Comparison of ENCODE assay signal across 8 cellular contexts in genomic region chr6:5302220-5302946, GRCh38. TPM values are rescaled to one million over a fixed set of nuclear protein-coding genes. Genes with fewer than 3 reads are reported as not detected.
DNase-seq lines count a peak whose midpoint lies in the region; ATAC-seq and TF ChIP-seq lines count a peak whose summit lies in the region.

No MANE protein-coding gene starts in this region.

- H3K27ac ChIP-seq in vagina, result no peak overlapping the region

- no peaks in the 10 kb centered on the region for H3K27me3 ChIP-seq in vagina

- H3K9me3 Mint-ChIP-seq in dendritic cell treated with granulocyte-macrophage colony-stimulating factor and Interleukin-4, amounts not matched to agents 40 ng/mL and 50 ng/mL, for 4 days, result no peaks in the 10 kb centered on the region
- no peaks in the 10 kb centered on the region for H3K9me3 Mint-ChIP-seq in type B pancreatic cell
- no peaks in the 10 kb centered on the region for H3K9me3 Mint-ChIP-seq in HFFc6

- no peak for TF ChIP-seq POLR2A in vagina (IDR thresholded peaks at IDR 0.05)

- H3K4me3 Mint-ChIP-seq in dendritic cell treated with granulocyte-macrophage colony-stimulating factor and Interleukin-4, amounts not matched to agents 40 ng/mL and 50 ng/mL, for 4 days, result no peak overlapping the region
- H3K4me3 Mint-ChIP-seq in type B pancreatic cell, result no peak overlapping the region
- H3K4me3 Mint-ChIP-seq in HFFc6, result no peak overlapping the region

- H3K36me3 Mint-ChIP-seq in dendritic cell treated with granulocyte-macrophage colony-stimulating factor and Interleukin-4, amounts not matched to agents 40 ng/mL and 50 ng/mL, for 4 days (ENCODE audit: low read depth), result no peaks in the 10 kb centered on the region
- no peaks in the 10 kb centered on the region for H3K36me3 Mint-ChIP-seq in type B pancreatic cell
- H3K36me3 Mint-ChIP-seq in HFFc6 (ENCODE audit: low read depth), result no peaks in the 10 kb centered on the region

- peak; percentile 89 for ATAC-seq in GM18502 (IDR thresholded peaks at IDR 0.05; ENCODE audit: poor library complexity, unreplicated experiment)
- ATAC-seq in GM21390 (IDR thresholded peaks at IDR 0.05; ENCODE audit: unreplicated experiment), result peak; percentile 85
- peak; percentile 90 for ATAC-seq in HG03571 (IDR thresholded peaks at IDR 0.05; ENCODE audit: unreplicated experiment)

- DNase-seq in type B pancreatic cell (ENCODE audit: extremely low spot score, unreplicated experiment) (no peak), HFFc6 (no peak), vagina (ENCODE audit: extremely low spot score in 2 of 2) (no peak), GOT3 (lab: John Stamatoyannopoulos, UW) (no peak)

- no peaks in the 10 kb centered on the region for H3K36me3 ChIP-seq in vagina

- H3K4me1 Mint-ChIP-seq in dendritic cell treated with granulocyte-macrophage colony-stimulating factor and Interleukin-4, amounts not matched to agents 40 ng/mL and 50 ng/mL, for 4 days (ENCODE audit: low read depth), result peaks cover 18% of the 10 kb centered on the region
- H3K4me1 Mint-ChIP-seq in type B pancreatic cell (ENCODE audit: unreplicated experiment) (peaks cover 19% of the 10 kb centered on the region), HFFc6 (ENCODE audit: low read depth) (peaks cover 19% of the 10 kb centered on the region)

- intact Hi-C loops in dendritic cell treated with granulocyte-macrophage colony-stimulating factor and Interleukin-4, amounts not matched to agents 40 ng/mL and 50 ng/mL, for 4 days (cut with micrococcal nuclease), result no loop called here
- intact Hi-C loops in vagina (cut with DNase I), result no loop called here

- no peaks in the 10 kb centered on the region for H3K27me3 Mint-ChIP-seq in dendritic cell treated with granulocyte-macrophage colony-stimulating factor and Interleukin-4, amounts not matched to agents 40 ng/mL and 50 ng/mL, for 4 days
- H3K27me3 Mint-ChIP-seq in type B pancreatic cell (no peaks in the 10 kb centered on the region), HFFc6 (ENCODE audit: insufficient read depth) (no peaks in the 10 kb centered on the region)

- H3K4me1 ChIP-seq in vagina, result peaks cover 17% of the 10 kb centered on the region

- H3K4me3 ChIP-seq in vagina, result no peak overlapping the region

- peak overlapping the region; percentile 6 for H3K27ac Mint-ChIP-seq in dendritic cell treated with granulocyte-macrophage colony-stimulating factor and Interleukin-4, amounts not matched to agents 40 ng/mL and 50 ng/mL, for 4 days
- no peak overlapping the region for H3K27ac Mint-ChIP-seq in type B pancreatic cell
- H3K27ac Mint-ChIP-seq in HFFc6, result no peak overlapping the region

- H3K9me3 ChIP-seq in vagina, result no peaks in the 10 kb centered on the region

- TF ChIP-seq CTCF in type B pancreatic cell (conservative IDR thresholded peaks at IDR 0.05), result no peak
- no peak for TF ChIP-seq CTCF in HFFc6 (IDR thresholded peaks at IDR 0.05)
- TF ChIP-seq CTCF in vagina (IDR thresholded peaks at IDR 0.05), result no peak

RNA-seq across cellular contexts. Expression of gene FARS2, which starts 41.1 kb away (rescaled TPM):
- total RNA-seq in type B pancreatic cell (ENCODE audit: low replicate concordance), result 13.1 and 21.9 TPM in 2 replicates
- total RNA-seq in HFFc6 (2021; fragmentation: NEBNext Ultra II Directional; extraction: Animal tissue kit (Norgen Biotek cat#: 25700)), result 10 to 100 TPM; 11.5 to 16.4 (median 13.1) TPM
- total RNA-seq in vagina, result 16.5 TPM

RNA-seq across cellular contexts. Expression of gene LYRM4, which starts 41.6 kb away (rescaled TPM):
- total RNA-seq in type B pancreatic cell (ENCODE audit: low replicate concordance), result 25.2 and 39.5 TPM in 2 replicates
- 10 to 100 TPM; 26.8 to 36.3 (median 30.2) TPM for total RNA-seq in HFFc6 (2021; fragmentation: NEBNext Ultra II Directional; extraction: Animal tissue kit (Norgen Biotek cat#: 25700))
- total RNA-seq in vagina, result 19.2 TPM
